8 cellular contexts compared by ENCODE assay signal in genomic region chr15:88622605-88622975, GRCh38. TPM values are rescaled to one million over a fixed set of nuclear protein-coding genes. Genes with fewer than 3 reads are reported as not detected.
A peak's percentile ranks its signal among the peaks of the same experiment; 100 is the strongest.
DNase-seq lines count a peak whose midpoint lies in the region; ATAC-seq and TF ChIP-seq lines count a peak whose summit lies in the region.

No MANE protein-coding gene starts in this region.

- H3K4me3 Mint-ChIP-seq in activated T-cell treated with anti-CD3 and anti-CD28 coated beads, Interleukin-2, amount 50 U/mL, for 24 hours, result peak overlapping the region; percentile 91
- H3K4me3 Mint-ChIP-seq in activated naive CD8-positive, alpha-beta T cell treated with anti-CD3 and anti-CD28 coated beads for 36 hours, result peak overlapping the region; percentile 98

- peaks cover 62% of the 10 kb centered on the region for H3K36me3 Mint-ChIP-seq in activated T-cell treated with anti-CD3 and anti-CD28 coated beads, Interleukin-2, amount 50 U/mL, for 24 hours (ENCODE audit: low read depth)
- H3K36me3 Mint-ChIP-seq in activated naive CD8-positive, alpha-beta T cell treated with anti-CD3 and anti-CD28 coated beads for 36 hours, result peaks cover 44% of the 10 kb centered on the region

- WGBS in liver, result 60% methylated on average over 5 of the region's 5 CpGs
- whole genome bisulfite sequencing in tibial nerve, 2 donors, result 52 to 59% methylated on average over 5 of the region's 5 CpGs

- peak overlapping the region; percentile 84 to 89 for H3K9ac ChIP-seq in liver (ENCODE audit: low read depth in 1 of 2, low read length in 2 of 2)

- peaks cover 0 to 8% (median 7%) of the 10 kb centered on the region in 4 donors for H3K36me3 ChIP-seq in liver (ENCODE audit: control insufficient read depth in 4 of 4, insufficient read depth in 3 of 4, low read depth in 1 of 4, low read length in 3 of 4)
- peaks cover 0 to 17% (median 0%) of the 10 kb centered on the region in 3 donors for H3K36me3 ChIP-seq in tibial nerve

- no peak for TF ChIP-seq EP300 in tibial nerve (IDR thresholded peaks at IDR 0.05)

- TF ChIP-seq RAD21 in liver (IDR thresholded peaks at IDR 0.05), result no peak

- TF ChIP-seq POLR2A in tibial nerve (IDR thresholded peaks at IDR 0.05), result no peak

- H3K27me3 ChIP-seq in liver (ENCODE audit: control insufficient read depth in 4 of 4, insufficient read depth in 4 of 4, low read length in 3 of 4), result no peaks in the 10 kb centered on the region
- no peaks in the 10 kb centered on the region for H3K27me3 ChIP-seq in tibial nerve

- peak overlapping the region; percentile 97 for H3K27ac Mint-ChIP-seq in activated T-cell treated with anti-CD3 and anti-CD28 coated beads, Interleukin-2, amount 50 U/mL, for 24 hours
- peak overlapping the region; percentile 97 for H3K27ac Mint-ChIP-seq in activated naive CD8-positive, alpha-beta T cell treated with anti-CD3 and anti-CD28 coated beads for 36 hours

- H3K4me3 ChIP-seq in liver (ENCODE audit: low read depth in 1 of 3, low read length in 3 of 3) (peak overlapping the region; percentile 14 to 81 (median 64)), tibial nerve (peak overlapping the region in 3 of 4 donors; percentile 97 to 100 (median 99))

- TF ChIP-seq CTCF in liver (IDR thresholded peaks at IDR 0.05; ENCODE audit: low read depth, low read length, missing input control) (no peak), tibial nerve (IDR thresholded peaks at IDR 0.05) (no peak)

- no peaks in the 10 kb centered on the region for H3K9me3 ChIP-seq in liver (ENCODE audit: control insufficient read depth in 4 of 4, low read length in 3 of 4)
- no peaks in the 10 kb centered on the region for H3K9me3 ChIP-seq in tibial nerve

- H3K4me1 ChIP-seq in liver (ENCODE audit: control insufficient read depth in 4 of 4, insufficient read depth in 4 of 4, low read length in 3 of 4) (peaks cover 7 to 30% (median 13%) of the 10 kb centered on the region in 4 donors), tibial nerve (peaks cover 0 to 49% (median 32%) of the 10 kb centered on the region in 4 donors)

- peak overlapping the region; percentile 89 to 93 for H3K27ac ChIP-seq in liver (ENCODE audit: low read depth in 1 of 2, low read length in 2 of 2)
- H3K27ac ChIP-seq in tibial nerve, result peak overlapping the region; percentile 12 to 89 (median 86)

- ATAC-seq in HG02642 (IDR thresholded peaks at IDR 0.05; ENCODE audit: poor library complexity, unreplicated experiment), result no peak

- no peaks in the 10 kb centered on the region for H3K9me3 Mint-ChIP-seq in activated T-cell treated with anti-CD3 and anti-CD28 coated beads, Interleukin-2, amount 50 U/mL, for 24 hours
- H3K9me3 Mint-ChIP-seq in activated naive CD8-positive, alpha-beta T cell treated with anti-CD3 and anti-CD28 coated beads for 36 hours, result no peaks in the 10 kb centered on the region

- no peak for DNase-seq in activated T-cell treated with anti-CD3 and anti-CD28 coated beads, Interleukin-2, amount 50 U/mL, for 24 hours
- no peak for DNase-seq in activated T-cell treated with anti-CD3 and anti-CD28 coated beads, Interleukin-2, amount 50 U/mL, for 48 hours
- DNase-seq in activated naive CD8-positive, alpha-beta T cell treated with anti-CD3 and anti-CD28 coated beads for 36 hours, result no peak
- no peak for DNase-seq in tibial nerve (ENCODE audit: low spot score in 2 of 2)
- DNase-seq in NCI-H526 (lab: John Stamatoyannopoulos, UW), result no peak
- DNase-seq in SHP77 (lab: John Stamatoyannopoulos, UW), result no peak

- H3K27me3 Mint-ChIP-seq in activated T-cell treated with anti-CD3 and anti-CD28 coated beads, Interleukin-2, amount 50 U/mL, for 24 hours, result no peaks in the 10 kb centered on the region
- H3K27me3 Mint-ChIP-seq in activated naive CD8-positive, alpha-beta T cell treated with anti-CD3 and anti-CD28 coated beads for 36 hours, result peaks cover 8% of the 10 kb centered on the region

- H3K4me1 Mint-ChIP-seq in activated T-cell treated with anti-CD3 and anti-CD28 coated beads, Interleukin-2, amount 50 U/mL, for 24 hours (ENCODE audit: low read depth), result peaks cover 58% of the 10 kb centered on the region
- peaks cover 48% of the 10 kb centered on the region for H3K4me1 Mint-ChIP-seq in activated naive CD8-positive, alpha-beta T cell treated with anti-CD3 and anti-CD28 coated beads for 36 hours

TF ChIP-seq in liver, 16 proteins besides CTCF, POLR2A, EP300 and RAD21:
- no peak for TF ChIP-seq FOXA2 (IDR thresholded peaks at IDR 0.05)
- TF ChIP-seq EGR1 (IDR thresholded peaks at IDR 0.05; ENCODE audit: low read depth in 2 of 2), result no peak
- TF ChIP-seq HNF4A (conservative IDR thresholded peaks at IDR 0.05), result no peak
- no peak for TF ChIP-seq FOXA1 (IDR thresholded peaks at IDR 0.05)
- no peak for TF ChIP-seq HNF4G (IDR thresholded peaks at IDR 0.05)
- TF ChIP-seq NR2F2 (IDR thresholded peaks at IDR 0.05), result no peak
- TF ChIP-seq REST (IDR thresholded peaks at IDR 0.05), result no peak
- TF ChIP-seq TAF1 (conservative IDR thresholded peaks at IDR 0.05), result no peak
- no peak for TF ChIP-seq ZBTB33 (IDR thresholded peaks at IDR 0.05)
- TF ChIP-seq MAX (IDR thresholded peaks at IDR 0.05), result no peak
- no peak for TF ChIP-seq JUND (IDR thresholded peaks at IDR 0.05)
- TF ChIP-seq SP1 (IDR thresholded peaks at IDR 0.05), result no peak

RNA-seq across cellular contexts. Expression of gene AEN, which starts 1.4 kb away (rescaled TPM):
- 10 to 100 TPM; 76.1 to 81.8 TPM for total RNA-seq in activated naive CD8-positive, alpha-beta T cell treated with anti-CD3 and anti-CD28 coated beads for 36 hours
- total RNA-seq in liver, result 10 to 100 TPM; 13.1 to 19.2 TPM
- 1 to 10 TPM; 2.8 to 8.0 TPM for polyA plus RNA-seq in liver
- 10 to 100 TPM; 10.1 to 17.8 (median 13.1) TPM for total RNA-seq in tibial nerve

RNA-seq across cellular contexts. Expression of gene ISG20, which starts 16.2 kb away (rescaled TPM):
- 100 to 1,000 TPM; 108 to 110 TPM for total RNA-seq in activated naive CD8-positive, alpha-beta T cell treated with anti-CD3 and anti-CD28 coated beads for 36 hours
- total RNA-seq in liver (10 to 100 TPM in 1 of 2 donors, 1 to 10 TPM in 1; 6.8 to 36.5 TPM), tibial nerve (10 to 100 TPM; 18.2 to 34.5 (median 23.8) TPM)
- 10 to 100 TPM; 14.1 to 14.5 TPM for polyA plus RNA-seq in liver
